In genomic region chr11:95084509-95084908, GRCh38 we compare ENCODE assay signal across 10 cellular contexts. TPM values are rescaled to one million over a fixed set of nuclear protein-coding genes. Genes with fewer than 3 reads are reported as not detected.
DNase-seq lines count a peak whose midpoint lies in the region; ATAC-seq and TF ChIP-seq lines count a peak whose summit lies in the region.
"Had no signal": no experiment of that assay in that cellular context is flagged by ENCODE, and none has a peak within 500 bp of the region (broad histone marks: within the 10 kb centered on the region; RNA-seq: fewer than 3 reads in every experiment).

No MANE protein-coding gene starts in this region.

- no peaks in the 10 kb centered on the region for H3K36me3 Mint-ChIP-seq in osteocyte (ENCODE audit: unreplicated experiment)
- H3K36me3 Mint-ChIP-seq: natural killer cell treated with Interleukin-12 subunit alpha and Interleukin-12 subunit beta and Interleukin-15 and Interleukin-18, amount 100 ng/mL, for 72 hours had no signal

- H3K36me3 ChIP-seq in BE2C, result no peaks in the 10 kb centered on the region
- H3K36me3 ChIP-seq: thoracic aorta had no signal

- no peak overlapping the region for H3K4me3 Mint-ChIP-seq in osteocyte (ENCODE audit: unreplicated experiment)
- H3K4me3 Mint-ChIP-seq: natural killer cell treated with Interleukin-12 subunit alpha and Interleukin-12 subunit beta and Interleukin-15 and Interleukin-18, amount 100 ng/mL, for 72 hours had no signal

- peak; percentile 25 for DNase-seq in activated naive CD8-positive, alpha-beta T cell treated with anti-CD3 and anti-CD28 coated beads, Interleukin-2, amount 50 U/mL, for 16 hours (ENCODE audit: low read depth, low spot score)
- DNase-seq in stimulated activated CD4-positive, alpha-beta T cell treated with anti-CD3 and anti-CD28 coated beads, Interleukin-4, amount 100 ng/mL, for 4 hours, result peak; percentile 33 to 69
- no peak for DNase-seq in NCI-H2029 (lab: John Stamatoyannopoulos, UW)
- no peak for DNase-seq in BE2C
- no peak for DNase-seq in osteocyte (ENCODE audit: extremely low spot score, unreplicated experiment)

- H3K27me3 ChIP-seq in BE2C, result no peaks in the 10 kb centered on the region

- no peaks in the 10 kb centered on the region for H3K9me3 Mint-ChIP-seq in osteocyte (ENCODE audit: unreplicated experiment)

- H3K27me3 Mint-ChIP-seq in osteocyte (ENCODE audit: unreplicated experiment), result peaks cover 3% of the 10 kb centered on the region

- no peaks in the 10 kb centered on the region for H3K4me1 ChIP-seq in BE2C

- H3K27ac Mint-ChIP-seq in osteocyte (ENCODE audit: unreplicated experiment), result no peak overlapping the region

- TF ChIP-seq CTCF in BE2C (IDR thresholded peaks at IDR 0.05; ENCODE audit: low read depth, low read length) (no peak), osteocyte (IDR thresholded peaks at IDR 0.05) (no peak)

- ATAC-seq in GM19463 (IDR thresholded peaks at IDR 0.05; ENCODE audit: unreplicated experiment) (peak; percentile 47), HG03342 (IDR thresholded peaks at IDR 0.05; ENCODE audit: unreplicated experiment) (peak; percentile 29), GM21528 (IDR thresholded peaks at IDR 0.05; ENCODE audit: low FRiP score, unreplicated experiment) (no peak)

- H3K4me3 ChIP-seq in BE2C (ENCODE audit: low read depth, low read length), result no peak overlapping the region
- H3K4me3 ChIP-seq: thoracic aorta had no signal

- H3K9me3 ChIP-seq in BE2C, result no peaks in the 10 kb centered on the region
- H3K9me3 ChIP-seq: thoracic aorta had no signal

- peaks cover 44% of the 10 kb centered on the region for H3K4me1 Mint-ChIP-seq in osteocyte (ENCODE audit: unreplicated experiment)

RNA-seq across cellular contexts. Expression of gene ENDOD1, which starts 5.1 kb away (rescaled TPM):
- 24.1 TPM for polyA plus RNA-seq in BE2C (2012; ENCODE audit: insufficient read depth, insufficient read length, low read depth)
- 91.6 and 98.0 TPM in 2 replicates for total RNA-seq in osteocyte

RNA-seq across cellular contexts. Expression of gene SRSF8, which starts 17.8 kb away (rescaled TPM):
- 147 TPM for polyA plus RNA-seq in BE2C (2012; ENCODE audit: insufficient read depth, insufficient read length, low read depth)
- 57.6 and 67.2 TPM in 2 replicates for total RNA-seq in osteocyte

RNA-seq across cellular contexts. Expression of gene KDM4F, which starts 35.3 kb away (rescaled TPM):
- polyA plus RNA-seq in BE2C (2012; ENCODE audit: insufficient read depth, insufficient read length, low read depth), result not detected
- not detected in 2 replicates for total RNA-seq in osteocyte
- total RNA-seq: natural killer cell treated with Interleukin-12 subunit alpha and Interleukin-12 subunit beta and Interleukin-15 and Interleukin-18, amount 100 ng/mL, for 72 hours; thoracic aorta had no signal

RNA-seq across cellular contexts. Expression of gene KDM4E, which starts 59.5 kb away (rescaled TPM):
- polyA plus RNA-seq in BE2C (2012; ENCODE audit: insufficient read depth, insufficient read length, low read depth), result not detected
- total RNA-seq in osteocyte, result not detected in 2 replicates
- total RNA-seq: natural killer cell treated with Interleukin-12 subunit alpha and Interleukin-12 subunit beta and Interleukin-15 and Interleukin-18, amount 100 ng/mL, for 72 hours; thoracic aorta had no signal

Comparison
In these comparisons a context has a peak if more than half of its experiments do, and no peak if none do; other contexts are left out.
1. DNase-seq: peak in activated naive CD8-positive, alpha-beta T cell treated with anti-CD3 and anti-CD28 coated beads, Interleukin-2, amount 50 U/mL, for 16 hours (single experiment) and stimulated activated CD4-positive, alpha-beta T cell treated with anti-CD3 and anti-CD28 coated beads, Interleukin-4, amount 100 ng/mL, for 4 hours (2 of 2); none in NCI-H2029 (single experiment), BE2C (single experiment) and osteocyte (single experiment).